In genomic region chr12:2614341-2614740, GRCh38 we compare ENCODE assay signal across 19 cellular contexts.
DNase-seq lines count a peak whose midpoint lies in the region; ATAC-seq and TF ChIP-seq lines count a peak whose summit lies in the region.
"Had no signal": no experiment of that assay in that cellular context is flagged by ENCODE, and none has a peak within 500 bp of the region (broad histone marks: within the 10 kb centered on the region; RNA-seq: fewer than 3 reads in every experiment).

No MANE protein-coding gene starts in this region.

- H3K9me3 ChIP-seq in GM23248 (ENCODE audit: low read depth): no peaks in the 10 kb centered on the region
- H3K9me3 ChIP-seq: BE2C, gastrocnemius medialis, MG63, mucosa of descending colon, transverse colon had no signal

- POLR2A ChIA-PET in HEK293T (lab: Yijun Ruan, JAX): no interaction called here

- peak overlapping the region; percentile 38; the same call in 1 of the 2 replicates for H3K9ac ChIP-seq in GM23248

- peak; percentile 33 for DNase-seq in GM23248
- peak; percentile 27 for DNase-seq in fibroblast of the aortic adventitia (ENCODE audit: low read depth)
- DNase-seq in NOMO-1 treated with DMSO at 0.1 percent for 48 hours (lab: John Stamatoyannopoulos, UW; ENCODE audit: unreplicated experiment): no peak
- no peak for DNase-seq in HEK293T (ENCODE audit: extremely low spot score)
- DNase-seq: BE2C, DMS 273 treated with DMSO at 0.1 percent for 48 hours, gastrocnemius medialis, H7, mucosa of descending colon, NCI-H1436 treated with DMSO at 0.1 percent for 48 hours, NCI-H2171, NCI-H526, retina, transverse colon had no signal

- no peak for TF ChIP-seq CTCF in fibroblast of the aortic adventitia (IDR thresholded peaks at IDR 0.05; ENCODE audit: insufficient read depth, low read length)

- peak overlapping the region; percentile 6 for H3K4me2 ChIP-seq in GM23248 (ENCODE audit: unreplicated experiment)

- H3K9me2 ChIP-seq in GM23248 (ENCODE audit: insufficient read depth): no peaks in the 10 kb centered on the region

- H3K36me3 ChIP-seq in GM23248 (ENCODE audit: low read depth): peaks cover 5% of the 10 kb centered on the region; the same call in 1 of the 2 replicates
- H3K36me3 ChIP-seq: BE2C, gastrocnemius medialis, MG63, transverse colon had no signal

- no peaks in the 10 kb centered on the region for H3K27me3 ChIP-seq in GM23248 (replicated peaks; ENCODE audit: insufficient read depth)
- H3K27me3 ChIP-seq: MG63, transverse colon had no signal

- peaks cover 26% of the 10 kb centered on the region for H3K4me1 ChIP-seq in GM23248 (ENCODE audit: insufficient read depth)
- H3K4me1 ChIP-seq: BE2C, gastrocnemius medialis, transverse colon had no signal

- peak overlapping the region; percentile 82 for H3K27ac ChIP-seq in GM23248
- H3K27ac ChIP-seq in angular gyrus (ENCODE audit: low read depth, low read length): peak overlapping the region; percentile 14
- peak overlapping the region; percentile 56 for H3K27ac ChIP-seq in temporal lobe (ENCODE audit: low read depth, low read length)
- H3K27ac ChIP-seq: gastrocnemius medialis had no signal

- peaks cover 37% of the 10 kb centered on the region for H3F3A ChIP-seq in GM23248 (ENCODE audit: insufficient read depth)

- no peaks in the 10 kb centered on the region for H4K20me1 ChIP-seq in GM23248 (ENCODE audit: insufficient read depth)

- no peak overlapping the region for H2AFZ ChIP-seq in GM23248

- H3K79me2 ChIP-seq in GM23248 (ENCODE audit: insufficient read depth): no peaks in the 10 kb centered on the region

- CTCF ChIA-PET in HEK293T (lab: Yijun Ruan, JAX): no interaction called here

- in situ Hi-C loops in GM23248 (cut with MboI): no loop called here

- no peak for ATAC-seq in GM18870 (IDR thresholded peaks at IDR 0.05; ENCODE audit: unreplicated experiment)
- ATAC-seq: Right ventricle myocardium inferior had no signal

- H3K4me3 ChIP-seq in GM23248: no peak overlapping the region
- H3K4me3 ChIP-seq in fibroblast of the aortic adventitia (ENCODE audit: low read depth, low read length): no peak overlapping the region
- H3K4me3 ChIP-seq: gastrocnemius medialis, MG63, mucosa of descending colon, transverse colon had no signal

TF ChIP-seq in HEK293T, 16 proteins besides CTCF, POLR2A, EP300 and RAD21:
- no peak for TF ChIP-seq ELF4 (IDR thresholded peaks at IDR 0.05)
- no peak for TF ChIP-seq ZNF384 (IDR thresholded peaks at IDR 0.05)
- TF ChIP-seq NFRKB (IDR thresholded peaks at IDR 0.05): no peak
- TF ChIP-seq HDGF (IDR thresholded peaks at IDR 0.05; ENCODE audit: borderline replicate concordance): no peak
- TF ChIP-seq FOXM1 (IDR thresholded peaks at IDR 0.05; ENCODE audit: borderline replicate concordance): no peak
- no peak for TF ChIP-seq CTBP1 (IDR thresholded peaks at IDR 0.05; ENCODE audit: borderline replicate concordance)
- TF ChIP-seq BHLHE40 (IDR thresholded peaks at IDR 0.05; ENCODE audit: borderline replicate concordance): no peak
- no peak for TF ChIP-seq L3MBTL2 (conservative IDR thresholded peaks at IDR 0.05)
- no peak for TF ChIP-seq ARNT (IDR thresholded peaks at IDR 0.05)
- no peak for TF ChIP-seq FOXA1 (IDR thresholded peaks at IDR 0.05)

Comparison
In these comparisons a context has a peak if more than half of its experiments do, and no peak if none do; other contexts are left out.
1. DNase-seq: peak in GM23248 (single experiment) and fibroblast of the aortic adventitia (single experiment); none in NOMO-1 treated with DMSO at 0.1 percent for 48 hours (single experiment) and HEK293T (single experiment).
2. H3K27ac ChIP-seq: peak in every context shown above with its lines; median percentile 82 in GM23248; 56 in temporal lobe; 14 in angular gyrus.